ENCODE assay signal across 22 cellular contexts in the genomic region with DNA sequence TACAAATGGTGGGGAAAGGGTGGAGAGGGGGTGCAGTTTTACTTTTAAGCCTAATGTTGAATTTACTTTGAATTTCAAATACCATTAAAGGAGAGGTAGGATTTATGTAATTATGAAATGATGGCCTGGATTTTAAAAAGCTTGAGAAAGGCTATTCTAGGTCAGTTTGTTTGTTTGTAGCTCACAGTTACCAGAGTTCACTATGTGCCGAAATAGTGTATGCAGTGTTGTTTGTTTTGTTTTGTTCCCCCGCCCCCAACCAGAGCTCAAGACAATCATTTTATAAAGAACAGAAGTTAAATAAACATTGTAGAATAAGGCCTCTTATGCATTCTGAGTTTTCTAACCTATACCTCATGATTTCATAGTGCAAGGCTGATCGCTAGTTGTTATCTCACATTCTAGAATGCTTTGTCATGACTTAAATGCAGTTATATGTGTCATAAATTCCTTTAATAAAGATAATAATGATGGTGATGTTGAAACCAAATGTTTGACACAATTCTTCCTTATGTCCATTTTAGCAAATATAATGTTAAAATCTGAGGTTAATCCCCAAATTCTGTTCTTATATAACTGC. TPM values are rescaled to one million over a fixed set of nuclear protein-coding genes. Genes with fewer than 3 reads are reported as not detected.
"Had no signal": no experiment of that assay in that cellular context is flagged by ENCODE, and none has a peak within 500 bp of the region (broad histone marks: within the 10 kb centered on the region; RNA-seq: fewer than 3 reads in every experiment).

No MANE protein-coding gene starts in this region.

- H3K27ac ChIP-seq: coronary artery, lower lobe of right lung, psoas muscle, stomach, thoracic aorta, transverse colon had no signal

- H3K4me1 ChIP-seq: lower lobe of right lung, psoas muscle, stomach, transverse colon had no signal

- H3K36me3 ChIP-seq: lower lobe of right lung, stomach, thoracic aorta, transverse colon had no signal

- H3K27me3 ChIP-seq: transverse colon had no signal

- ATAC-seq: left lobe of liver; lower lobe of right lung; natural killer cell treated with Interleukin-12 subunit alpha and Interleukin-12 subunit beta and Interleukin-15 and Interleukin-18, amount 100 ng/mL, for 72 hours; psoas muscle had no signal

- H3K4me3 ChIP-seq: coronary artery, lower lobe of right lung, psoas muscle, stomach, thoracic aorta, transverse colon had no signal

- H3K9me3 ChIP-seq: lower lobe of right lung, psoas muscle, stomach, thoracic aorta, transverse colon had no signal

- DNase-seq: effector CD4-positive, alpha-beta T cell; endodermal cell; erythroblast; foreskin melanocyte; head of caudate nucleus; hypothalamus; islet precursor cell; lower lobe of right lung; psoas muscle; retina; small intestine; stimulated activated CD4-positive, alpha-beta T cell treated with anti-CD3 and anti-CD28 coated beads, Interleukin-12 subunit alpha, Interleukin-12 subunit beta, amount 100 ng/mL, for 4 hours; stimulated activated naive CD4-positive, alpha-beta T cell; stomach; substantia nigra; transverse colon had no signal

RNA-seq across cellular contexts. Expression of a gene that starts 7.8 kb away (rescaled TPM):
- total RNA-seq: dermis microvascular lymphatic vessel endothelial cell; endothelial cell of umbilical vein; left lobe of liver; natural killer cell treated with Interleukin-12 subunit alpha and Interleukin-12 subunit beta and Interleukin-15 and Interleukin-18, amount 100 ng/mL, for 72 hours; psoas muscle; transverse colon had no signal
